Comparison of ENCODE assay signal across 13 cellular contexts in genomic region chr7:152383341-152384234, GRCh38. TPM values are rescaled to one million over a fixed set of nuclear protein-coding genes. Genes with fewer than 3 reads are reported as not detected.
A peak's percentile ranks its signal among the peaks of the same experiment; 100 is the strongest.
DNase-seq lines count a peak whose midpoint lies in the region; ATAC-seq and TF ChIP-seq lines count a peak whose summit lies in the region.
"Had no signal": no experiment of that assay in that cellular context is flagged by ENCODE, and none has a peak within 500 bp of the region (broad histone marks: within the 10 kb centered on the region; RNA-seq: fewer than 3 reads in every experiment).

No MANE protein-coding gene starts in this region.

- H3K4me2 ChIP-seq in SK-N-SH = no peak overlapping the region; the same call in 1 of the 2 replicates

- peaks cover 10% of the 10 kb centered on the region for H3F3A ChIP-seq in SK-N-SH (replicated peaks; ENCODE audit: insufficient read depth)

- no peaks in the 10 kb centered on the region for H3K36me3 ChIP-seq in SK-N-SH (replicated peaks in 1 of 2; ENCODE audit: control insufficient read depth in 1 of 2, insufficient read depth in 2 of 2, low read length in 1 of 2)

- 0 out of 2 replicates have a peak, but pooled peaks cover under 1% of the 10 kb centered on the region for H3K9me3 ChIP-seq in SK-N-SH
- H3K9me3 ChIP-seq: testis had no signal

- peaks cover 74% of the 10 kb centered on the region for H4K20me1 ChIP-seq in SK-N-SH (ENCODE audit: insufficient read depth)

- peaks cover 0 to 4% of the 10 kb centered on the region in 2 experiments; a peak in 2 of 4 replicates for H3K4me1 ChIP-seq in SK-N-SH (ENCODE audit: control insufficient read depth in 1 of 2, insufficient read depth in 2 of 2, low read depth in 1 of 2, low read length in 1 of 2)
- H3K4me1 ChIP-seq: testis had no signal

- intact Hi-C loops in activated naive CD4-positive, alpha-beta T cell treated with anti-CD3 and anti-CD28 coated beads for 36 hours (cut with micrococcal nuclease) = loop anchor here (5.0 kb wide), 1 partner anchor 39 kb away; no protein-coding TSS in a partner anchor

- 81% methylated on average over 9 of the region's 9 CpGs for WGBS in SK-N-SH (ENCODE audit: low lambda C conversion rate)

- H3K27ac ChIP-seq in SK-N-SH (ENCODE audit: low read depth in 2 of 2, low read length in 1 of 2) = peak overlapping the region in 1 of 2 experiments; percentile 43; a peak in 2 of 4 replicates
- H3K27ac ChIP-seq: testis had no signal

- POLR2A ChIA-PET in SK-N-SH (lab: Yijun Ruan, JAX) = no interaction called here

- H3K4me3 ChIP-seq in SK-N-SH (ENCODE audit: low read depth in 2 of 2, low read length in 1 of 2) = no peak overlapping the region
- no peak overlapping the region for H3K4me3 ChIP-seq in fibroblast of pulmonary artery (replicated peaks; ENCODE audit: low read depth, low read length)
- H3K4me3 ChIP-seq: testis had no signal

- H3K79me2 ChIP-seq in SK-N-SH (ENCODE audit: insufficient read depth) = peaks cover 94% of the 10 kb centered on the region

- no peaks in the 10 kb centered on the region for H3K36me3 Mint-ChIP-seq in activated naive CD4-positive, alpha-beta T cell treated with anti-CD3 and anti-CD28 coated beads for 36 hours (ENCODE audit: low read depth)
- peaks cover 2% of the 10 kb centered on the region for H3K36me3 Mint-ChIP-seq in activated naive CD4-positive, alpha-beta T cell treated with anti-CD3 and anti-CD28 coated beads, Interleukin-2, amount 10 ng/mL, durations not matched to agents 7 days and 5 days
- H3K36me3 Mint-ChIP-seq in stimulated activated effector memory CD8-positive, alpha-beta T cell treated with anti-CD3 and anti-CD28 coated beads, Interleukin-12 subunit alpha, Interleukin-12 subunit beta, amount 100 ng/mL, for 72 hours = no peaks in the 10 kb centered on the region

- H3K27me3 ChIP-seq in SK-N-SH (ENCODE audit: insufficient read depth) = no peaks in the 10 kb centered on the region
- H3K27me3 ChIP-seq: testis had no signal

- no peaks in the 10 kb centered on the region for H3K9me3 Mint-ChIP-seq in activated naive CD4-positive, alpha-beta T cell treated with anti-CD3 and anti-CD28 coated beads for 36 hours
- peaks cover 10% of the 10 kb centered on the region for H3K9me3 Mint-ChIP-seq in activated naive CD4-positive, alpha-beta T cell treated with anti-CD3 and anti-CD28 coated beads, Interleukin-2, amount 10 ng/mL, durations not matched to agents 7 days and 5 days
- no peaks in the 10 kb centered on the region for H3K9me3 Mint-ChIP-seq in stimulated activated effector memory CD8-positive, alpha-beta T cell treated with anti-CD3 and anti-CD28 coated beads, Interleukin-12 subunit alpha, Interleukin-12 subunit beta, amount 100 ng/mL, for 72 hours

- no peaks in the 10 kb centered on the region for H3K27me3 Mint-ChIP-seq in activated naive CD4-positive, alpha-beta T cell treated with anti-CD3 and anti-CD28 coated beads for 36 hours (ENCODE audit: low read depth)
- no peaks in the 10 kb centered on the region for H3K27me3 Mint-ChIP-seq in activated naive CD4-positive, alpha-beta T cell treated with anti-CD3 and anti-CD28 coated beads, Interleukin-2, amount 10 ng/mL, durations not matched to agents 7 days and 5 days
- H3K27me3 Mint-ChIP-seq: B cell; dendritic cell treated with granulocyte-macrophage colony-stimulating factor and Interleukin-4, amounts not matched to agents 40 ng/mL and 50 ng/mL, for 4 days had no signal

- DNase-seq in activated naive CD4-positive, alpha-beta T cell treated with anti-CD3 and anti-CD28 coated beads for 36 hours = peak; percentile 38
- no peak for DNase-seq in activated naive CD4-positive, alpha-beta T cell treated with anti-CD3 and anti-CD28 coated beads, Interleukin-2, amount 10 ng/mL, durations not matched to agents 7 days and 5 days
- DNase-seq in SK-N-SH (no peak), fibroblast of pulmonary artery (ENCODE audit: low read depth) (peak; percentile 86), retina (no peak)
- DNase-seq in stimulated activated effector memory CD8-positive, alpha-beta T cell treated with anti-CD3 and anti-CD28 coated beads, Interleukin-12 subunit alpha, Interleukin-12 subunit beta, amount 100 ng/mL, for 72 hours (ENCODE audit: low spot score in 2 of 2) = no peak
- no peak for DNase-seq in activated effector memory CD4-positive, alpha-beta T cell treated with Interleukin-2 at 50 U/mL for 16 hours
- DNase-seq: NCI-H82, testis had no signal

- no peak for TF ChIP-seq EP300 in SK-N-SH (IDR thresholded peaks at IDR 0.05; ENCODE audit: borderline replicate concordance in 1 of 2, low read depth in 1 of 2, low read length in 1 of 2)

- H3K27ac Mint-ChIP-seq in activated naive CD4-positive, alpha-beta T cell treated with anti-CD3 and anti-CD28 coated beads for 36 hours = no peak overlapping the region
- no peak overlapping the region for H3K27ac Mint-ChIP-seq in activated naive CD4-positive, alpha-beta T cell treated with anti-CD3 and anti-CD28 coated beads, Interleukin-2, amount 10 ng/mL, durations not matched to agents 7 days and 5 days
- no peak overlapping the region for H3K27ac Mint-ChIP-seq in stimulated activated effector memory CD8-positive, alpha-beta T cell treated with anti-CD3 and anti-CD28 coated beads, Interleukin-12 subunit alpha, Interleukin-12 subunit beta, amount 100 ng/mL, for 72 hours
- H3K27ac Mint-ChIP-seq: B cell; dendritic cell treated with granulocyte-macrophage colony-stimulating factor and Interleukin-4, amounts not matched to agents 40 ng/mL and 50 ng/mL, for 4 days; nephron had no signal

- H2AFZ ChIP-seq in SK-N-SH (ENCODE audit: low read depth) = no peak overlapping the region

- H3K9ac ChIP-seq in SK-N-SH = no peak overlapping the region

- no peaks in the 10 kb centered on the region for H3K9me2 ChIP-seq in SK-N-SH

- no peak for TF ChIP-seq RAD21 in SK-N-SH (IDR thresholded peaks at IDR 0.05; ENCODE audit: low read length)

- peaks cover 25% of the 10 kb centered on the region for H3K4me1 Mint-ChIP-seq in activated naive CD4-positive, alpha-beta T cell treated with anti-CD3 and anti-CD28 coated beads for 36 hours (ENCODE audit: low read depth)
- peaks cover 9% of the 10 kb centered on the region for H3K4me1 Mint-ChIP-seq in activated naive CD4-positive, alpha-beta T cell treated with anti-CD3 and anti-CD28 coated beads, Interleukin-2, amount 10 ng/mL, durations not matched to agents 7 days and 5 days
- H3K4me1 Mint-ChIP-seq in stimulated activated effector memory CD8-positive, alpha-beta T cell treated with anti-CD3 and anti-CD28 coated beads, Interleukin-12 subunit alpha, Interleukin-12 subunit beta, amount 100 ng/mL, for 72 hours = peaks cover 30% of the 10 kb centered on the region

- CTCF ChIA-PET in activated naive CD4-positive, alpha-beta T cell treated with anti-CD3 and anti-CD28 coated beads for 36 hours (lab: Charles Lee) = interaction anchor here (0.6 kb wide), 1 partner anchor 141 kb away, joined by 3 read pairs; no protein-coding TSS in a partner anchor
- CTCF ChIA-PET in activated naive CD4-positive, alpha-beta T cell treated with anti-CD3 and anti-CD28 coated beads, Interleukin-2, amount 10 ng/mL, durations not matched to agents 7 days and 5 days (lab: Charles Lee) = no interaction called here
- CTCF ChIA-PET in SK-N-SH (lab: Yijun Ruan, JAX) = interaction anchor here (0.8 to 1.0 kb wide), 3 partner anchors 10 to 14 kb away, joined by 3 to 4 read pairs (median 3); no protein-coding TSS in a partner anchor

- peak; percentile 48 for ATAC-seq in stimulated activated effector memory CD8-positive, alpha-beta T cell treated with anti-CD3 and anti-CD28 coated beads, Interleukin-12 subunit alpha, Interleukin-12 subunit beta, amount 100 ng/mL, for 72 hours
- no peak for ATAC-seq in GM21737 (IDR thresholded peaks at IDR 0.05; ENCODE audit: unreplicated experiment)

- no peak for TF ChIP-seq CTCF in SK-N-SH (IDR thresholded peaks at IDR 0.05)
- no peak for TF ChIP-seq CTCF in fibroblast of pulmonary artery (IDR thresholded peaks at IDR 0.05; ENCODE audit: low read length, missing control alignments)

- no peak overlapping the region for H3K4me3 Mint-ChIP-seq in activated naive CD4-positive, alpha-beta T cell treated with anti-CD3 and anti-CD28 coated beads for 36 hours
- H3K4me3 Mint-ChIP-seq in activated naive CD4-positive, alpha-beta T cell treated with anti-CD3 and anti-CD28 coated beads, Interleukin-2, amount 10 ng/mL, durations not matched to agents 7 days and 5 days = no peak overlapping the region
- H3K4me3 Mint-ChIP-seq in stimulated activated effector memory CD8-positive, alpha-beta T cell treated with anti-CD3 and anti-CD28 coated beads, Interleukin-12 subunit alpha, Interleukin-12 subunit beta, amount 100 ng/mL, for 72 hours = no peak overlapping the region
- H3K4me3 Mint-ChIP-seq: B cell; dendritic cell treated with granulocyte-macrophage colony-stimulating factor and Interleukin-4, amounts not matched to agents 40 ng/mL and 50 ng/mL, for 4 days; nephron had no signal

TF ChIP-seq in SK-N-SH, 30 proteins besides CTCF, POLR2A, EP300 and RAD21:
- TF ChIP-seq FOXJ3 (CRISPR knock-in tag; IDR thresholded peaks at IDR 0.05) (no peak), MEF2A (IDR thresholded peaks at IDR 0.05; ENCODE audit: borderline replicate concordance, low read depth) (no peak), FOXM1 (IDR thresholded peaks at IDR 0.05; ENCODE audit: low read depth) (no peak), SMC3 (IDR thresholded peaks at IDR 0.05; ENCODE audit: low read depth, low read length) (no peak), FOSL2 (IDR thresholded peaks at IDR 0.05; ENCODE audit: borderline replicate concordance, low read depth) (peak; percentile 61; the same call in 1 of the 2 replicates), GABPA (IDR thresholded peaks at IDR 0.05; ENCODE audit: low read depth) (no peak), NFIC (IDR thresholded peaks at IDR 0.05; ENCODE audit: borderline replicate concordance) (peak; percentile 52; the same call in 1 of the 2 replicates), JUND (IDR thresholded peaks at IDR 0.05) (0 out of 2 replicates have a peak, but pooled peaks have one; percentile 36)

RNA-seq across cellular contexts. Expression of gene KMT2C, which starts 52.2 kb away (rescaled TPM):
- total RNA-seq in activated naive CD4-positive, alpha-beta T cell treated with anti-CD3 and anti-CD28 coated beads for 36 hours = 10 to 100 TPM; 33.8 to 36.1 TPM
- polyA plus RNA-seq in SK-N-SH (2012; rRNA removed) = 8.0 and 9.7 TPM in 2 replicates
- polyA plus RNA-seq in SK-N-SH (2012; cell fraction: cytosol; rRNA removed) = 7.1 and 8.4 TPM in 2 replicates
- 14.7 and 25.2 TPM in 2 replicates for polyA plus RNA-seq in SK-N-SH (2012; cell fraction: nucleus; rRNA removed)

Comparison
In these comparisons a context has a peak if more than half of its experiments do, and no peak if none do; other contexts are left out.
1. DNase-seq: peak in activated naive CD4-positive, alpha-beta T cell treated with anti-CD3 and anti-CD28 coated beads for 36 hours (single experiment) and fibroblast of pulmonary artery (single experiment); none in activated naive CD4-positive, alpha-beta T cell treated with anti-CD3 and anti-CD28 coated beads, Interleukin-2, amount 10 ng/mL, durations not matched to agents 7 days and 5 days (single experiment), SK-N-SH (single experiment), stimulated activated effector memory CD8-positive, alpha-beta T cell treated with anti-CD3 and anti-CD28 coated beads, Interleukin-12 subunit alpha, Interleukin-12 subunit beta, amount 100 ng/mL, for 72 hours (0 of 2), retina (single experiment) and activated effector memory CD4-positive, alpha-beta T cell treated with Interleukin-2 at 50 U/mL for 16 hours (single experiment).